Comparison of ENCODE assay signal across 2 cellular contexts in the genomic region with DNA sequence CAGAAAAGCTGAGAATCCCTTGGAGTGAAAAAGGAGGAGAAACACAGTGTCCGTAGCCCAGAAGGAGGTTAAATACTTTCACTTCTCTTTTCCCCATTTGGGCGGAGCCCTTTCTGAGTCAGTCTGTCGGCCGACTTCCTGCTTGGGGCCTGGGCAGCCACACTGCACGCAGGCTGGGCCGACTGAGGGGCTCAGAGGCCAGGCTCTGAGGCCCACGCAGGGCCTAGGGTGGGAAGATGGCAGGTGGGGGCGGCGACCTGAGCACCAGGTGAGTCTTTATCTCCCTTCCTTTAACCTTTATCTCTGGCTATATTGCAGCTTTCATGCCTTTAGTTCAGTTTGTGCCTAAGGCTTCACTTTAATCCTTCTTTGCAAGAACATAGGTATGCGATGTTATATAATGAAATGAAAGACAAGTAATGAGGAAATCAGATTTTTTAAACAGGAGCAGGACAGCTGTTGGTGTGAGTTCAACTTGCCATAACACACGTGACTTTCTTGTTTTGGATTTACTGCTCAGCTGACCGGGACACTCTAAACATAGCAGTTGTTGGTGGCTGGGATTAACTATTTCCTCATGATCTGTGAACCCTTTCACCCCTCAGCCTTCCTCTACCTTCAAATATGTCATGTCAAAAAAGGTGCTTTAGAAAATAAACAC.
TF ChIP-seq lines count a peak whose summit lies in the region.

A gene (plus strand): TSS at position 141 of the 661 bp plus-strand sequence. CDS start 96 bp downstream, at position 237.

TF ChIP-seq in IMR-90, 13 proteins besides CTCF, POLR2A, EP300 and RAD21:
- TF ChIP-seq NFE2L2 (IDR thresholded peaks at IDR 0.05; ENCODE audit: low read depth, low read length) = no peak
- peak; percentile 70 for TF ChIP-seq BHLHE40 (IDR thresholded peaks at IDR 0.05; ENCODE audit: low read depth, low read length)
- TF ChIP-seq SMC3 (IDR thresholded peaks at IDR 0.05; ENCODE audit: low read depth, low read length) = no peak
- no peak; the same call in 1 of the 2 replicates for TF ChIP-seq MXI1 (IDR thresholded peaks at IDR 0.05; ENCODE audit: borderline replicate concordance, low read depth, low read length)
- no peak for TF ChIP-seq RCOR1 (IDR thresholded peaks at IDR 0.05; ENCODE audit: insufficient replicate concordance, low read length)
- no peak for TF ChIP-seq CHD1 (IDR thresholded peaks at IDR 0.05; ENCODE audit: low read depth, low read length)
- TF ChIP-seq FOS (IDR thresholded peaks at IDR 0.05; ENCODE audit: low read depth, low read length) = peak; percentile 29; the same call in 1 of the 2 replicates
- TF ChIP-seq, protein P1, sequence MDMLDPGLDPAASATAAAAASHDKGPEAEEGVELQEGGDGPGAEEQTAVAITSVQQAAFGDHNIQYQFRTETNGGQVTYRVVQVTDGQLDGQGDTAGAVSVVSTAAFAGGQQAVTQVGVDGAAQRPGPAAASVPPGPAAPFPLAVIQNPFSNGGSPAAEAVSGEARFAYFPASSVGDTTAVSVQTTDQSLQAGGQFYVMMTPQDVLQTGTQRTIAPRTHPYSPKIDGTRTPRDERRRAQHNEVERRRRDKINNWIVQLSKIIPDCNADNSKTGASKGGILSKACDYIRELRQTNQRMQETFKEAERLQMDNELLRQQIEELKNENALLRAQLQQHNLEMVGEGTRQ (IDR thresholded peaks at IDR 0.05; ENCODE audit: low read depth, low read length) = peak; percentile 89

TF ChIP-seq in liver, 16 proteins besides CTCF, POLR2A, EP300 and RAD21:
- TF ChIP-seq EGR1 (IDR thresholded peaks at IDR 0.05; ENCODE audit: low read depth in 2 of 2) (no peak), SP1 (IDR thresholded peaks at IDR 0.05) (peak; percentile 31), RXRA (IDR thresholded peaks at IDR 0.05) (peak; percentile 28 to 52), HNF4G (IDR thresholded peaks at IDR 0.05) (no peak), FOXA1 (IDR thresholded peaks at IDR 0.05) (no peak), HNF4A (conservative IDR thresholded peaks at IDR 0.05) (peak in 1 of 2 donors; percentile 23), JUND (IDR thresholded peaks at IDR 0.05) (peak in 1 of 2 donors; percentile 23), YY1 (IDR thresholded peaks at IDR 0.05) (peak; percentile 88), FOXA2 (IDR thresholded peaks at IDR 0.05) (no peak), GABPA (IDR thresholded peaks at IDR 0.05 in 1 of 2, conservative IDR thresholded peaks at IDR 0.05 in 1 of 2) (peak in 1 of 2 donors; percentile 39), NR2F2 (IDR thresholded peaks at IDR 0.05) (peak; percentile 34), TAF1 (conservative IDR thresholded peaks at IDR 0.05) (peak; percentile 56)
- TF ChIP-seq, protein P2, sequence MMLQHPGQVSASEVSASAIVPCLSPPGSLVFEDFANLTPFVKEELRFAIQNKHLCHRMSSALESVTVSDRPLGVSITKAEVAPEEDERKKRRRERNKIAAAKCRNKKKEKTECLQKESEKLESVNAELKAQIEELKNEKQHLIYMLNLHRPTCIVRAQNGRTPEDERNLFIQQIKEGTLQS (IDR thresholded peaks at IDR 0.05) = no peak
- TF ChIP-seq, protein P3, sequence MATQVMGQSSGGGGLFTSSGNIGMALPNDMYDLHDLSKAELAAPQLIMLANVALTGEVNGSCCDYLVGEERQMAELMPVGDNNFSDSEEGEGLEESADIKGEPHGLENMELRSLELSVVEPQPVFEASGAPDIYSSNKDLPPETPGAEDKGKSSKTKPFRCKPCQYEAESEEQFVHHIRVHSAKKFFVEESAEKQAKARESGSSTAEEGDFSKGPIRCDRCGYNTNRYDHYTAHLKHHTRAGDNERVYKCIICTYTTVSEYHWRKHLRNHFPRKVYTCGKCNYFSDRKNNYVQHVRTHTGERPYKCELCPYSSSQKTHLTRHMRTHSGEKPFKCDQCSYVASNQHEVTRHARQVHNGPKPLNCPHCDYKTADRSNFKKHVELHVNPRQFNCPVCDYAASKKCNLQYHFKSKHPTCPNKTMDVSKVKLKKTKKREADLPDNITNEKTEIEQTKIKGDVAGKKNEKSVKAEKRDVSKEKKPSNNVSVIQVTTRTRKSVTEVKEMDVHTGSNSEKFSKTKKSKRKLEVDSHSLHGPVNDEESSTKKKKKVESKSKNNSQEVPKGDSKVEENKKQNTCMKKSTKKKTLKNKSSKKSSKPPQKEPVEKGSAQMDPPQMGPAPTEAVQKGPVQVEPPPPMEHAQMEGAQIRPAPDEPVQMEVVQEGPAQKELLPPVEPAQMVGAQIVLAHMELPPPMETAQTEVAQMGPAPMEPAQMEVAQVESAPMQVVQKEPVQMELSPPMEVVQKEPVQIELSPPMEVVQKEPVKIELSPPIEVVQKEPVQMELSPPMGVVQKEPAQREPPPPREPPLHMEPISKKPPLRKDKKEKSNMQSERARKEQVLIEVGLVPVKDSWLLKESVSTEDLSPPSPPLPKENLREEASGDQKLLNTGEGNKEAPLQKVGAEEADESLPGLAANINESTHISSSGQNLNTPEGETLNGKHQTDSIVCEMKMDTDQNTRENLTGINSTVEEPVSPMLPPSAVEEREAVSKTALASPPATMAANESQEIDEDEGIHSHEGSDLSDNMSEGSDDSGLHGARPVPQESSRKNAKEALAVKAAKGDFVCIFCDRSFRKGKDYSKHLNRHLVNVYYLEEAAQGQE (IDR thresholded peaks at IDR 0.05) = peak; percentile 72
- TF ChIP-seq, protein P4, sequence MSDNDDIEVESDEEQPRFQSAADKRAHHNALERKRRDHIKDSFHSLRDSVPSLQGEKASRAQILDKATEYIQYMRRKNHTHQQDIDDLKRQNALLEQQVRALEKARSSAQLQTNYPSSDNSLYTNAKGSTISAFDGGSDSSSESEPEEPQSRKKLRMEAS (IDR thresholded peaks at IDR 0.05) = peak; percentile 26
- TF ChIP-seq, protein P5, sequence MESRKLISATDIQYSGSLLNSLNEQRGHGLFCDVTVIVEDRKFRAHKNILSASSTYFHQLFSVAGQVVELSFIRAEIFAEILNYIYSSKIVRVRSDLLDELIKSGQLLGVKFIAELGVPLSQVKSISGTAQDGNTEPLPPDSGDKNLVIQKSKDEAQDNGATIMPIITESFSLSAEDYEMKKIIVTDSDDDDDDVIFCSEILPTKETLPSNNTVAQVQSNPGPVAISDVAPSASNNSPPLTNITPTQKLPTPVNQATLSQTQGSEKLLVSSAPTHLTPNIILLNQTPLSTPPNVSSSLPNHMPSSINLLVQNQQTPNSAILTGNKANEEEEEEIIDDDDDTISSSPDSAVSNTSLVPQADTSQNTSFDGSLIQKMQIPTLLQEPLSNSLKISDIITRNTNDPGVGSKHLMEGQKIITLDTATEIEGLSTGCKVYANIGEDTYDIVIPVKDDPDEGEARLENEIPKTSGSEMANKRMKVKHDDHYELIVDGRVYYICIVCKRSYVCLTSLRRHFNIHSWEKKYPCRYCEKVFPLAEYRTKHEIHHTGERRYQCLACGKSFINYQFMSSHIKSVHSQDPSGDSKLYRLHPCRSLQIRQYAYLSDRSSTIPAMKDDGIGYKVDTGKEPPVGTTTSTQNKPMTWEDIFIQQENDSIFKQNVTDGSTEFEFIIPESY (IDR thresholded peaks at IDR 0.05) = peak; percentile 21
